1 cellular context compared by ENCODE assay signal in genomic region chr17:17722081-17722905, GRCh38.
TF ChIP-seq lines count a peak whose summit lies in the region.

No MANE protein-coding gene starts in this region.

TF ChIP-seq in WTC11, 78 proteins besides CTCF, POLR2A, EP300 and RAD21 (continued from another document):
- TF ChIP-seq, protein P1, sequence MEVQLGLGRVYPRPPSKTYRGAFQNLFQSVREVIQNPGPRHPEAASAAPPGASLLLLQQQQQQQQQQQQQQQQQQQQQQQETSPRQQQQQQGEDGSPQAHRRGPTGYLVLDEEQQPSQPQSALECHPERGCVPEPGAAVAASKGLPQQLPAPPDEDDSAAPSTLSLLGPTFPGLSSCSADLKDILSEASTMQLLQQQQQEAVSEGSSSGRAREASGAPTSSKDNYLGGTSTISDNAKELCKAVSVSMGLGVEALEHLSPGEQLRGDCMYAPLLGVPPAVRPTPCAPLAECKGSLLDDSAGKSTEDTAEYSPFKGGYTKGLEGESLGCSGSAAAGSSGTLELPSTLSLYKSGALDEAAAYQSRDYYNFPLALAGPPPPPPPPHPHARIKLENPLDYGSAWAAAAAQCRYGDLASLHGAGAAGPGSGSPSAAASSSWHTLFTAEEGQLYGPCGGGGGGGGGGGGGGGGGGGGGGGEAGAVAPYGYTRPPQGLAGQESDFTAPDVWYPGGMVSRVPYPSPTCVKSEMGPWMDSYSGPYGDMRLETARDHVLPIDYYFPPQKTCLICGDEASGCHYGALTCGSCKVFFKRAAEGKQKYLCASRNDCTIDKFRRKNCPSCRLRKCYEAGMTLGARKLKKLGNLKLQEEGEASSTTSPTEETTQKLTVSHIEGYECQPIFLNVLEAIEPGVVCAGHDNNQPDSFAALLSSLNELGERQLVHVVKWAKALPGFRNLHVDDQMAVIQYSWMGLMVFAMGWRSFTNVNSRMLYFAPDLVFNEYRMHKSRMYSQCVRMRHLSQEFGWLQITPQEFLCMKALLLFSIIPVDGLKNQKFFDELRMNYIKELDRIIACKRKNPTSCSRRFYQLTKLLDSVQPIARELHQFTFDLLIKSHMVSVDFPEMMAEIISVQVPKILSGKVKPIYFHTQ (CRISPR knock-in tag; IDR thresholded peaks at IDR 0.05), result no peak
- TF ChIP-seq, protein P2, sequence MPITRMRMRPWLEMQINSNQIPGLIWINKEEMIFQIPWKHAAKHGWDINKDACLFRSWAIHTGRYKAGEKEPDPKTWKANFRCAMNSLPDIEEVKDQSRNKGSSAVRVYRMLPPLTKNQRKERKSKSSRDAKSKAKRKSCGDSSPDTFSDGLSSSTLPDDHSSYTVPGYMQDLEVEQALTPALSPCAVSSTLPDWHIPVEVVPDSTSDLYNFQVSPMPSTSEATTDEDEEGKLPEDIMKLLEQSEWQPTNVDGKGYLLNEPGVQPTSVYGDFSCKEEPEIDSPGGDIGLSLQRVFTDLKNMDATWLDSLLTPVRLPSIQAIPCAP (CRISPR knock-in tag; IDR thresholded peaks at IDR 0.05), result no peak
- TF ChIP-seq SMAD3 (CRISPR knock-in tag; IDR thresholded peaks at IDR 0.05; ENCODE audit: borderline replicate concordance) (no peak), AFF4 (CRISPR knock-in tag; IDR thresholded peaks at IDR 0.05; ENCODE audit: borderline replicate concordance) (no peak), ATF1 (CRISPR knock-in tag; IDR thresholded peaks at IDR 0.05) (no peak), RORB (CRISPR knock-in tag; IDR thresholded peaks at IDR 0.05) (no peak), ELF4 (CRISPR knock-in tag; IDR thresholded peaks at IDR 0.05; ENCODE audit: low read depth) (no peak), ZNF423 (CRISPR knock-in tag; IDR thresholded peaks at IDR 0.05) (no peak), NFYB (CRISPR knock-in tag; conservative IDR thresholded peaks at IDR 0.05; ENCODE audit: low read depth) (no peak), GTF2I (CRISPR knock-in tag; conservative IDR thresholded peaks at IDR 0.05) (no peak), MXD4 (CRISPR knock-in tag; IDR thresholded peaks at IDR 0.05; ENCODE audit: borderline replicate concordance) (no peak), JAZF1 (CRISPR knock-in tag; IDR thresholded peaks at IDR 0.05) (no peak), FOXK1 (CRISPR knock-in tag; IDR thresholded peaks at IDR 0.05) (no peak), ZMAT4 (CRISPR knock-in tag; IDR thresholded peaks at IDR 0.05) (no peak), NR2C2 (CRISPR knock-in tag; IDR thresholded peaks at IDR 0.05) (no peak), NR3C1 (CRISPR knock-in tag; conservative IDR thresholded peaks at IDR 0.05; ENCODE audit: low read depth) (no peak), NR1H2 (CRISPR knock-in tag; IDR thresholded peaks at IDR 0.05) (no peak), PRRX2 (CRISPR knock-in tag; IDR thresholded peaks at IDR 0.05) (no peak), ZBTB43 (CRISPR knock-in tag; IDR thresholded peaks at IDR 0.05) (no peak), MAX (CRISPR knock-in tag; IDR thresholded peaks at IDR 0.05) (peak; percentile 40; the same call in 1 of the 2 replicates), ZBTB21 (CRISPR knock-in tag; IDR thresholded peaks at IDR 0.05; ENCODE audit: borderline replicate concordance) (no peak), SMAD4 (CRISPR knock-in tag; IDR thresholded peaks at IDR 0.05) (no peak)
- TF ChIP-seq, protein P3, sequence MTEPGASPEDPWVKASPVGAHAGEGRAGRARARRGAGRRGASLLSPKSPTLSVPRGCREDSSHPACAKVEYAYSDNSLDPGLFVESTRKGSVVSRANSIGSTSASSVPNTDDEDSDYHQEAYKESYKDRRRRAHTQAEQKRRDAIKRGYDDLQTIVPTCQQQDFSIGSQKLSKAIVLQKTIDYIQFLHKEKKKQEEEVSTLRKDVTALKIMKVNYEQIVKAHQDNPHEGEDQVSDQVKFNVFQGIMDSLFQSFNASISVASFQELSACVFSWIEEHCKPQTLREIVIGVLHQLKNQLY (CRISPR knock-in tag; IDR thresholded peaks at IDR 0.05), result 0 out of 2 replicates have a peak, but pooled peaks have one; percentile 77
- TF ChIP-seq, protein P4, sequence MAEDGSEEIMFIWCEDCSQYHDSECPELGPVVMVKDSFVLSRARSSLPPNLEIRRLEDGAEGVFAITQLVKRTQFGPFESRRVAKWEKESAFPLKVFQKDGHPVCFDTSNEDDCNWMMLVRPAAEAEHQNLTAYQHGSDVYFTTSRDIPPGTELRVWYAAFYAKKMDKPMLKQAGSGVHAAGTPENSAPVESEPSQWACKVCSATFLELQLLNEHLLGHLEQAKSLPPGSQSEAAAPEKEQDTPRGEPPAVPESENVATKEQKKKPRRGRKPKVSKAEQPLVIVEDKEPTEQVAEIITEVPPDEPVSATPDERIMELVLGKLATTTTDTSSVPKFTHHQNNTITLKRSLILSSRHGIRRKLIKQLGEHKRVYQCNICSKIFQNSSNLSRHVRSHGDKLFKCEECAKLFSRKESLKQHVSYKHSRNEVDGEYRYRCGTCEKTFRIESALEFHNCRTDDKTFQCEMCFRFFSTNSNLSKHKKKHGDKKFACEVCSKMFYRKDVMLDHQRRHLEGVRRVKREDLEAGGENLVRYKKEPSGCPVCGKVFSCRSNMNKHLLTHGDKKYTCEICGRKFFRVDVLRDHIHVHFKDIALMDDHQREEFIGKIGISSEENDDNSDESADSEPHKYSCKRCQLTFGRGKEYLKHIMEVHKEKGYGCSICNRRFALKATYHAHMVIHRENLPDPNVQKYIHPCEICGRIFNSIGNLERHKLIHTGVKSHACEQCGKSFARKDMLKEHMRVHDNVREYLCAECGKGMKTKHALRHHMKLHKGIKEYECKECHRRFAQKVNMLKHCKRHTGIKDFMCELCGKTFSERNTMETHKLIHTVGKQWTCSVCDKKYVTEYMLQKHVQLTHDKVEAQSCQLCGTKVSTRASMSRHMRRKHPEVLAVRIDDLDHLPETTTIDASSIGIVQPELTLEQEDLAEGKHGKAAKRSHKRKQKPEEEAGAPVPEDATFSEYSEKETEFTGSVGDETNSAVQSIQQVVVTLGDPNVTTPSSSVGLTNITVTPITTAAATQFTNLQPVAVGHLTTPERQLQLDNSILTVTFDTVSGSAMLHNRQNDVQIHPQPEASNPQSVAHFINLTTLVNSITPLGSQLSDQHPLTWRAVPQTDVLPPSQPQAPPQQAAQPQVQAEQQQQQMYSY (CRISPR knock-in tag; IDR thresholded peaks at IDR 0.05), result no peak; the same call in 1 of the 2 replicates
- TF ChIP-seq, protein P5, sequence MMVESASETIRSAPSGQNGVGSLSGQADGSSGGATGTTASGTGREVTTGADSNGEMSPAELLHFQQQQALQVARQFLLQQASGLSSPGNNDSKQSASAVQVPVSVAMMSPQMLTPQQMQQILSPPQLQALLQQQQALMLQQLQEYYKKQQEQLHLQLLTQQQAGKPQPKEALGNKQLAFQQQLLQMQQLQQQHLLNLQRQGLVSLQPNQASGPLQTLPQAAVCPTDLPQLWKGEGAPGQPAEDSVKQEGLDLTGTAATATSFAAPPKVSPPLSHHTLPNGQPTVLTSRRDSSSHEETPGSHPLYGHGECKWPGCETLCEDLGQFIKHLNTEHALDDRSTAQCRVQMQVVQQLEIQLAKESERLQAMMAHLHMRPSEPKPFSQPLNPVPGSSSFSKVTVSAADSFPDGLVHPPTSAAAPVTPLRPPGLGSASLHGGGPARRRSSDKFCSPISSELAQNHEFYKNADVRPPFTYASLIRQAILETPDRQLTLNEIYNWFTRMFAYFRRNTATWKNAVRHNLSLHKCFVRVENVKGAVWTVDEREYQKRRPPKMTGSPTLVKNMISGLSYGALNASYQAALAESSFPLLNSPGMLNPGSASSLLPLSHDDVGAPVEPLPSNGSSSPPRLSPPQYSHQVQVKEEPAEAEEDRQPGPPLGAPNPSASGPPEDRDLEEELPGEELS (CRISPR knock-in tag; IDR thresholded peaks at IDR 0.05), result 0 out of 2 replicates have a peak, but pooled peaks have one; percentile 4
- TF ChIP-seq, protein P6, sequence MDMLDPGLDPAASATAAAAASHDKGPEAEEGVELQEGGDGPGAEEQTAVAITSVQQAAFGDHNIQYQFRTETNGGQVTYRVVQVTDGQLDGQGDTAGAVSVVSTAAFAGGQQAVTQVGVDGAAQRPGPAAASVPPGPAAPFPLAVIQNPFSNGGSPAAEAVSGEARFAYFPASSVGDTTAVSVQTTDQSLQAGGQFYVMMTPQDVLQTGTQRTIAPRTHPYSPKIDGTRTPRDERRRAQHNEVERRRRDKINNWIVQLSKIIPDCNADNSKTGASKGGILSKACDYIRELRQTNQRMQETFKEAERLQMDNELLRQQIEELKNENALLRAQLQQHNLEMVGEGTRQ (CRISPR knock-in tag; IDR thresholded peaks at IDR 0.05), result no peak
- TF ChIP-seq, protein P7, sequence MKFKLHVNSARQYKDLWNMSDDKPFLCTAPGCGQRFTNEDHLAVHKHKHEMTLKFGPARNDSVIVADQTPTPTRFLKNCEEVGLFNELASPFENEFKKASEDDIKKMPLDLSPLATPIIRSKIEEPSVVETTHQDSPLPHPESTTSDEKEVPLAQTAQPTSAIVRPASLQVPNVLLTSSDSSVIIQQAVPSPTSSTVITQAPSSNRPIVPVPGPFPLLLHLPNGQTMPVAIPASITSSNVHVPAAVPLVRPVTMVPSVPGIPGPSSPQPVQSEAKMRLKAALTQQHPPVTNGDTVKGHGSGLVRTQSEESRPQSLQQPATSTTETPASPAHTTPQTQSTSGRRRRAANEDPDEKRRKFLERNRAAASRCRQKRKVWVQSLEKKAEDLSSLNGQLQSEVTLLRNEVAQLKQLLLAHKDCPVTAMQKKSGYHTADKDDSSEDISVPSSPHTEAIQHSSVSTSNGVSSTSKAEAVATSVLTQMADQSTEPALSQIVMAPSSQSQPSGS (CRISPR knock-in tag; IDR thresholded peaks at IDR 0.05; ENCODE audit: borderline replicate concordance, low read depth), result no peak
- TF ChIP-seq, protein P8, sequence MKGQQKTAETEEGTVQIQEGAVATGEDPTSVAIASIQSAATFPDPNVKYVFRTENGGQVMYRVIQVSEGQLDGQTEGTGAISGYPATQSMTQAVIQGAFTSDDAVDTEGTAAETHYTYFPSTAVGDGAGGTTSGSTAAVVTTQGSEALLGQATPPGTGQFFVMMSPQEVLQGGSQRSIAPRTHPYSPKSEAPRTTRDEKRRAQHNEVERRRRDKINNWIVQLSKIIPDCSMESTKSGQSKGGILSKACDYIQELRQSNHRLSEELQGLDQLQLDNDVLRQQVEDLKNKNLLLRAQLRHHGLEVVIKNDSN (CRISPR knock-in tag; IDR thresholded peaks at IDR 0.05), result 0 out of 2 replicates have a peak, but pooled peaks have one; percentile 10
- TF ChIP-seq, protein P9, sequence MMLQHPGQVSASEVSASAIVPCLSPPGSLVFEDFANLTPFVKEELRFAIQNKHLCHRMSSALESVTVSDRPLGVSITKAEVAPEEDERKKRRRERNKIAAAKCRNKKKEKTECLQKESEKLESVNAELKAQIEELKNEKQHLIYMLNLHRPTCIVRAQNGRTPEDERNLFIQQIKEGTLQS (CRISPR knock-in tag; conservative IDR thresholded peaks at IDR 0.05), result no peak
- TF ChIP-seq, protein P10, sequence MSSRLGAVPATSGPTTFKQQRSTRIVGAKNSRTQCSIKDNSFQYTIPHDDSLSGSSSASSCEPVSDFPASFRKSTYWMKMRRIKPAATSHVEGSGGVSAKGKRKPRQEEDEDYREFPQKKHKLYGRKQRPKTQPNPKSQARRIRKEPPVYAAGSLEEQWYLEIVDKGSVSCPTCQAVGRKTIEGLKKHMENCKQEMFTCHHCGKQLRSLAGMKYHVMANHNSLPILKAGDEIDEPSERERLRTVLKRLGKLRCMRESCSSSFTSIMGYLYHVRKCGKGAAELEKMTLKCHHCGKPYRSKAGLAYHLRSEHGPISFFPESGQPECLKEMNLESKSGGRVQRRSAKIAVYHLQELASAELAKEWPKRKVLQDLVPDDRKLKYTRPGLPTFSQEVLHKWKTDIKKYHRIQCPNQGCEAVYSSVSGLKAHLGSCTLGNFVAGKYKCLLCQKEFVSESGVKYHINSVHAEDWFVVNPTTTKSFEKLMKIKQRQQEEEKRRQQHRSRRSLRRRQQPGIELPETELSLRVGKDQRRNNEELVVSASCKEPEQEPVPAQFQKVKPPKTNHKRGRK (CRISPR knock-in tag; IDR thresholded peaks at IDR 0.05; ENCODE audit: borderline replicate concordance), result no peak
